Comparison of ENCODE assay signal across 13 cellular contexts in genomic region chr13:110187501-110188161, GRCh38.
DNase-seq lines count a peak whose midpoint lies in the region; ATAC-seq and TF ChIP-seq lines count a peak whose summit lies in the region.
"Had no signal": no experiment of that assay in that cellular context is flagged by ENCODE, and none has a peak within 500 bp of the region (broad histone marks: within the 10 kb centered on the region; RNA-seq: fewer than 3 reads in every experiment).

No MANE protein-coding gene starts in this region.

- DNase-seq in Right ventricle myocardium superior (peak; percentile 75), cardiac septum (ENCODE audit: low spot score) (no peak), endodermal cell (no peak), lung (ENCODE audit: low spot score) (no peak), NCI-H128 (lab: John Stamatoyannopoulos, UW; ENCODE audit: unreplicated experiment) (no peak), cerebellum (ENCODE audit: low spot score) (no peak), SHP77 treated with DMSO at 0.1 percent for 48 hours (lab: John Stamatoyannopoulos, UW) (no peak), putamen (ENCODE audit: low spot score) (no peak)
- DNase-seq: AML-193; effector CD8-positive, alpha-beta T cell; NCI-H774; T-helper 9 cell had no signal

- H3K27ac ChIP-seq in endodermal cell (ENCODE audit: low read depth, low read length) (no peak overlapping the region), lung (ENCODE audit: low read depth in 1 of 2, low read length in 1 of 2) (peak overlapping the region in 1 of 2 donors; percentile 26)
- H3K27ac ChIP-seq: tibial nerve had no signal

- peaks cover 79% of the 10 kb centered on the region for H3K36me3 Mint-ChIP-seq in endodermal cell (ENCODE audit: low read depth)

- peak; percentile 88 for ATAC-seq in Right ventricle myocardium superior (ENCODE audit: poor library complexity)
- ATAC-seq in lung (ENCODE audit: insufficient read depth, low FRiP score) = peak; percentile 30

- H3K36me3 ChIP-seq in endodermal cell (ENCODE audit: control insufficient read depth, insufficient read depth, low read length) (peaks cover 84% of the 10 kb centered on the region), lung (ENCODE audit: control insufficient read depth in 2 of 2, insufficient read depth in 2 of 2, low read length in 2 of 2) (peaks cover 30 to 36% of the 10 kb centered on the region in 2 donors)

- no peaks in the 10 kb centered on the region for H3K27me3 Mint-ChIP-seq in endodermal cell (ENCODE audit: insufficient read depth)

- H3K27me3 ChIP-seq in endodermal cell (ENCODE audit: control insufficient read depth, insufficient read depth, low read length, poor library complexity, severe bottlenecking) (no peaks in the 10 kb centered on the region), lung (ENCODE audit: control insufficient read depth, insufficient read depth) (no peaks in the 10 kb centered on the region)
- H3K27me3 ChIP-seq: tibial nerve had no signal

- no peak overlapping the region for H3K4me3 Mint-ChIP-seq in endodermal cell

- WGBS in endodermal cell (ENCODE audit: insufficient coverage in 1 of 2, insufficient read length in 1 of 2), 2 experiments = 62 to 89% methylated on average over 3 to 5 of the region's 5 CpGs
- WGBS in lung, 2 donors = 68 to 71% methylated on average over 5 of the region's 5 CpGs

- peaks cover 30% of the 10 kb centered on the region for H3K4me1 Mint-ChIP-seq in endodermal cell

- H3K27ac Mint-ChIP-seq in endodermal cell = peak overlapping the region; percentile 87

- H3K4me3 ChIP-seq in endodermal cell (ENCODE audit: low read length) = no peak overlapping the region
- no peak overlapping the region for H3K4me3 ChIP-seq in lung
- H3K4me3 ChIP-seq: tibial nerve had no signal

- no peak for TF ChIP-seq CTCF in endodermal cell (conservative IDR thresholded peaks at IDR 0.05)
- TF ChIP-seq CTCF in lung (IDR thresholded peaks at IDR 0.05; ENCODE audit: control extremely low read depth, extremely low read depth) = no peak

- no peak overlapping the region for H3K9ac ChIP-seq in endodermal cell (ENCODE audit: extremely low read depth, low read length, poor library complexity, severe bottlenecking)

- H3K4me1 ChIP-seq in endodermal cell (ENCODE audit: control insufficient read depth, insufficient read depth, low read length) (peaks cover 21% of the 10 kb centered on the region), lung (ENCODE audit: control insufficient read depth in 2 of 2, insufficient read depth in 2 of 2, low read length in 2 of 2) (peaks cover 0 to 9% of the 10 kb centered on the region in 2 donors)

- H3K9me3 Mint-ChIP-seq in endodermal cell = no peaks in the 10 kb centered on the region

- intact Hi-C loops in Right ventricle myocardium superior (cut with DNase I) = no loop called here
- intact Hi-C loops in cardiac septum (cut with DNase I) = no loop called here

- H3K9me3 ChIP-seq in endodermal cell (ENCODE audit: control insufficient read depth, low read length) (no peaks in the 10 kb centered on the region), lung (ENCODE audit: control insufficient read depth in 2 of 2, insufficient read depth in 1 of 2, low read length in 1 of 2) (no peaks in the 10 kb centered on the region)
- H3K9me3 ChIP-seq: tibial nerve had no signal
